9 cellular contexts compared by ENCODE assay signal in genomic region chr1:172450524-172450885, GRCh38. TPM values are rescaled to one million over a fixed set of nuclear protein-coding genes. Genes with fewer than 3 reads are reported as not detected.
DNase-seq lines count a peak whose midpoint lies in the region; ATAC-seq and TF ChIP-seq lines count a peak whose summit lies in the region.
"Had no signal": no experiment of that assay in that cellular context is flagged by ENCODE, and none has a peak within 500 bp of the region (broad histone marks: within the 10 kb centered on the region; RNA-seq: fewer than 3 reads in every experiment).

No MANE protein-coding gene starts in this region.

- H3K27me3 ChIP-seq in adrenal gland = no peaks in the 10 kb centered on the region

- peak overlapping the region in 1 of 3 experiments; percentile 12 for H3K4me3 Mint-ChIP-seq in nephron

- H3K27ac ChIP-seq in adrenal gland = peak overlapping the region in 3 of 5 donors; percentile 12 to 56 (median 40)

- H3K27ac Mint-ChIP-seq in nephron = peak overlapping the region; percentile 50 to 86 (median 81)

- H3K27me3 Mint-ChIP-seq in nephron (ENCODE audit: low read depth) = no peaks in the 10 kb centered on the region

- H3K4me1 ChIP-seq in adrenal gland (replicated peaks in 1 of 2) = peaks cover 17 to 42% of the 10 kb centered on the region in 2 donors

- no peak overlapping the region for H3K4me3 ChIP-seq in adrenal gland

- TF ChIP-seq POLR2A in adrenal gland (IDR thresholded peaks at IDR 0.05) = no peak

- H3K36me3 ChIP-seq in adrenal gland (replicated peaks in 1 of 2) = no peaks in the 10 kb centered on the region

- 59 to 70% (median 64%) methylated on average over 7 of the region's 7 CpGs for WGBS in adrenal gland, 4 donors

- H3K4me1 Mint-ChIP-seq in nephron = peaks cover 52% of the 10 kb centered on the region

- no peaks in the 10 kb centered on the region for H3K36me3 Mint-ChIP-seq in nephron (ENCODE audit: low read depth)

- DNase-seq in DMS53 (lab: John Stamatoyannopoulos, UW) = peak; percentile 90
- peak; percentile 76 for DNase-seq in NCI-H146 treated with DMSO at 0.1 percent for 48 hours (lab: John Stamatoyannopoulos, UW; ENCODE audit: unreplicated experiment)
- DNase-seq in adrenal gland = no peak
- DNase-seq in T-helper 9 cell = no peak
- no peak for DNase-seq in activated T-cell treated with anti-CD3 and anti-CD28 coated beads, Interleukin-2, amount 50 U/mL, for 48 hours
- DNase-seq: activated CD4-positive, alpha-beta T cell treated with anti-CD3 and anti-CD28 coated beads for 1 hour had no signal

- ATAC-seq in esophagus mucosa (no peak), GM19035 (IDR thresholded peaks at IDR 0.05; ENCODE audit: unreplicated experiment) (no peak)

- intact Hi-C loops in adrenal gland (cut with DNase I) = no loop called here

- H3K9me3 ChIP-seq in adrenal gland (replicated peaks in 1 of 3) = no peaks in the 10 kb centered on the region

- H3K9me3 Mint-ChIP-seq in nephron = no peaks in the 10 kb centered on the region

- TF ChIP-seq CTCF in adrenal gland (IDR thresholded peaks at IDR 0.05) = no peak
- no peak for TF ChIP-seq CTCF in nephron (IDR thresholded peaks at IDR 0.05; ENCODE audit: unreplicated experiment in 3 of 3)

RNA-seq across cellular contexts. Expression of gene PIGC, which starts 6.6 kb away (rescaled TPM):
- total RNA-seq in adrenal gland (10 to 100 TPM; 19.7 to 33.6 (median 25.2) TPM), esophagus mucosa (11.7 TPM)
- 10 to 100 TPM; 20.3 to 30.9 (median 27.7) TPM for polyA plus RNA-seq in adrenal gland

RNA-seq across cellular contexts. Expression of gene C1orf105, which starts 30.0 kb away (rescaled TPM):
- total RNA-seq in adrenal gland (under 1 TPM in 2 of 8 donors, not detected in 6; 0.39 to 0.80 TPM), esophagus mucosa (not detected)
- polyA plus RNA-seq in adrenal gland = under 1 TPM in 1 of 3 donors, not detected in 2; 0.37 TPM

Comparison
In these comparisons a context has a peak if more than half of its experiments do, and no peak if none do; other contexts are left out.
1. DNase-seq: peak in DMS53 (single experiment) and NCI-H146 treated with DMSO at 0.1 percent for 48 hours (single experiment); none in adrenal gland (0 of 7), T-helper 9 cell (single experiment) and activated T-cell treated with anti-CD3 and anti-CD28 coated beads, Interleukin-2, amount 50 U/mL, for 48 hours (0 of 2).